Comparison of ENCODE assay signal across 17 cellular contexts in the genomic region with DNA sequence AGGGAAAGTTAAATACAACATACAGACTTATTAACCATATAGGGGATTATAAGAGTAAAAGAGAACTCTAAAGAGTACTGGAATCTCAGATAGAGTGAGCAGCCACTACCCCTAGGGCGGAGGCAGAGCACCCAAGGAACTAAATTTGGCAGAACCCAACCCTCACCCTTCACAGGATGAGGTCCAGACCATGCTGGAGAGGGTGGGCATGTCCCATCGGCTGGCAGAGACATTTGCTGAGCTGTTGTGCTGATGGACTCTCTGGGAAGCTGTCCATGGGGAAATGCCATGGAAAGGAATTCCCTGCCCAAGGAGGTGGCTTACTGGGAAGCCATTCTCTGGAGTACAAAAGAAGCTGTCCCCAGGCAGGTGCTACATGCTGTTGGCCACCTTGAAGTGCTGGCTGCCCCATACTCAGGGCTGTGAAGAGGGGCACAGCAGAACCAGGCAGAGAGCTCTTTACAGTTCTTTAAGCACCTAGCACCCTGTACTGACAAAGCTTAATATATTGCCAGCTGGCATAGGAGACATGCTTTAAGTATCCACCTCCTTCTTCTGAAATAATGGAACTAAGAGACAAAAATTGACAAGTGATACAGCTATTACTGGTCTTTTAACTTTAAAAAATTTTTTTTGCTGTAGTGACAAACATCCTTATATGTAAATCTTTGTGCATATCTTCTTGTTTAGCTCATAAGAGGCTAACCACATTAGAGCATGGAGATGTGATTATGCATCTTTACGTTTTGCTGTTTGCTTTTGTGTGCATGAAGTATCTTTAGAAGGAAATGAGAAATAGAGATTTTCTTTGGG. TPM values are rescaled to one million over a fixed set of nuclear protein-coding genes. Genes with fewer than 3 reads are reported as not detected.
DNase-seq lines count a peak whose midpoint lies in the region; ATAC-seq, FAIRE-seq and TF ChIP-seq lines count a peak whose summit lies in the region.
"Had no signal": no experiment of that assay in that cellular context is flagged by ENCODE, and none has a peak within 500 bp of the region (broad histone marks: within the 10 kb centered on the region; RNA-seq: fewer than 3 reads in every experiment).

No MANE protein-coding gene starts in this region.

- TF ChIP-seq POLR2A in lower leg skin (IDR thresholded peaks at IDR 0.05): no peak

- peaks cover 23 to 24% of the 10 kb centered on the region in 2 experiments for H3K4me1 ChIP-seq in neutrophil (ENCODE audit: control insufficient read depth in 1 of 2, insufficient read depth in 1 of 2, low read depth in 1 of 2, low read length in 1 of 2)

- H3K27me3 ChIP-seq in MG63 (no peaks in the 10 kb centered on the region), neutrophil (no peaks in the 10 kb centered on the region)
- H3K27me3 ChIP-seq: brain microvascular endothelial cell, ovary had no signal

- intact Hi-C loops in lower leg skin (cut with DNase I; ENCODE audit: low total_unique reads): no loop called here

- WGBS in lower leg skin, 2 donors: 69 to 84% methylated on average over 3 of the region's 3 CpGs

- H3K9me3 ChIP-seq in MG63 (no peaks in the 10 kb centered on the region), neutrophil (no peaks in the 10 kb centered on the region)
- H3K9me3 ChIP-seq: ovary had no signal

- FAIRE-seq in D721Med (lab: Jason Lieb, UNC): peak; percentile 38
- FAIRE-seq: GM12891 had no signal

- H3K36me3 ChIP-seq in MG63 (peaks cover 11% of the 10 kb centered on the region), neutrophil (peaks cover 12% of the 10 kb centered on the region)
- H3K36me3 ChIP-seq: brain microvascular endothelial cell, ovary had no signal

- H3K4me3 ChIP-seq in MG63 (no peak overlapping the region), choroid plexus epithelial cell (ENCODE audit: low read depth, low read length) (no peak overlapping the region), neutrophil (ENCODE audit: low read depth in 1 of 2, low read length in 1 of 2) (no peak overlapping the region), lower leg skin (ENCODE audit: low read depth, poor library complexity, severe bottlenecking) (no peak overlapping the region)
- H3K4me3 ChIP-seq: ovary, SK-N-MC had no signal

- ATAC-seq in HG03280 (IDR thresholded peaks at IDR 0.05; ENCODE audit: unreplicated experiment): no peak
- ATAC-seq: activated CD8-positive, alpha-beta T cell treated with anti-CD3 and anti-CD28 coated beads, Interleukin-2, amount 10 ng/mL, durations not matched to agents 7 days and 5 days had no signal

- TF ChIP-seq CTCF in D721Med (IDR thresholded peaks at IDR 0.05; ENCODE audit: insufficient read depth, missing control alignments) (no peak), choroid plexus epithelial cell (conservative IDR thresholded peaks at IDR 0.05; ENCODE audit: low read depth, low read length) (no peak), neutrophil (IDR thresholded peaks at IDR 0.05) (no peak), lower leg skin (IDR thresholded peaks at IDR 0.05) (no peak)

- no peak for DNase-seq in D721Med (ENCODE audit: insufficient read length, low spot score)
- DNase-seq in MG63: peak; percentile 4
- DNase-seq in choroid plexus epithelial cell (ENCODE audit: low read depth): peak; percentile 29
- DNase-seq in lower leg skin (ENCODE audit: low spot score in 2 of 2): no peak
- no peak for DNase-seq in OCI-M2 (lab: John Stamatoyannopoulos, UW; ENCODE audit: unreplicated experiment)
- DNase-seq in GM19238 (ENCODE audit: insufficient read length, low spot score): no peak
- DNase-seq: activated CD8-positive, alpha-beta T cell treated with anti-CD3 and anti-CD28 coated beads, Interleukin-2, amount 10 ng/mL, durations not matched to agents 7 days and 5 days; brain microvascular endothelial cell; effector memory CD4-positive, alpha-beta T cell; islet precursor cell; MM.1S; NCI-H2171 treated with DMSO at 0.1 percent for 48 hours; ovary had no signal

- H3K27ac ChIP-seq in neutrophil: peak overlapping the region; percentile 14
- H3K27ac ChIP-seq: brain microvascular endothelial cell, ovary, SK-N-MC had no signal

RNA-seq across cellular contexts. Expression of a gene that starts 29.6 kb away (rescaled TPM):
- total RNA-seq in MG63 (2014; rRNA removed; shearing (Covaris generic); ENCODE audit: low replicate concordance): 26.8 and 34.5 TPM in 2 replicates
- 10 to 100 TPM; 25.1 to 39.9 (median 28.9) TPM for total RNA-seq in lower leg skin

Comparison
In these comparisons a context has a peak if more than half of its experiments do, and no peak if none do; other contexts are left out.
1. DNase-seq: peak in MG63 (single experiment) and choroid plexus epithelial cell (single experiment); none in D721Med (single experiment), lower leg skin (0 of 2), OCI-M2 (single experiment) and GM19238 (single experiment).